In genomic region chr20:58843128-58843556, GRCh38 we compare ENCODE assay signal across 18 cellular contexts.
"Had no signal": no experiment of that assay in that cellular context is flagged by ENCODE, and none has a peak within 500 bp of the region (broad histone marks: within the 10 kb centered on the region; RNA-seq: fewer than 3 reads in every experiment).

No MANE protein-coding gene starts in this region.

- H3K27ac ChIP-seq: dorsolateral prefrontal cortex, left lung, prostate gland, transverse colon, WERI-Rb-1 had no signal

- DNase-seq: activated CD4-positive, alpha-beta memory T cell treated with anti-CD3 and anti-CD28 coated beads for 36 hours; activated CD4-positive, alpha-beta T cell treated with anti-CD3 and anti-CD28 coated beads for 36 hours; activated effector memory CD4-positive, alpha-beta T cell treated with Interleukin-2 at 50 U/mL for 16 hours; activated T-cell treated with anti-CD3 and anti-CD28 coated beads, Interleukin-2, amount 50 U/mL, for 4 hours; dorsolateral prefrontal cortex; left lung; mucosa of descending colon; naive thymus-derived CD4-positive, alpha-beta T cell; occipital lobe; right cardiac atrium; stimulated activated CD4-positive, alpha-beta T cell treated with anti-CD3 and anti-CD28 coated beads, Interleukin-4, amount 100 ng/mL, for 4 hours; stimulated activated CD8-positive, alpha-beta memory T cell treated with anti-CD3 and anti-CD28 coated beads, Interleukin-4, amount 100 ng/mL, for 48 hours; stimulated activated naive CD8-positive, alpha-beta T cell treated with anti-CD3 and anti-CD28 coated beads, Interleukin-15, Interleukin-2, amounts not matched to agents 100 U/mL and 50 U/mL, for 24 hours; transverse colon; WERI-Rb-1 had no signal

- H3K36me3 ChIP-seq: left lung, prostate gland, transverse colon had no signal

- ATAC-seq: activated CD4-positive, alpha-beta T cell treated with anti-CD3 and anti-CD28 coated beads for 36 hours; activated T-cell treated with anti-CD3 and anti-CD28 coated beads, Interleukin-2, amount 50 U/mL, for 4 hours; left lung; mucosa of descending colon; naive thymus-derived CD4-positive, alpha-beta T cell; right cardiac atrium; SK-N-SH treated with all-trans-retinoic acid at 6 μM for 48 hours; stimulated activated naive CD8-positive, alpha-beta T cell treated with anti-CD3 and anti-CD28 coated beads, Interleukin-15, Interleukin-2, amounts not matched to agents 100 U/mL and 50 U/mL, for 24 hours had no signal

- H3K4me2 ChIP-seq: smooth muscle cell had no signal

- H3K9me3 ChIP-seq: left lung, mucosa of descending colon, prostate gland, transverse colon had no signal

- H3K4me3 ChIP-seq: dorsolateral prefrontal cortex, left lung, mucosa of descending colon, prostate gland, smooth muscle cell, transverse colon had no signal
